In the genomic region with DNA sequence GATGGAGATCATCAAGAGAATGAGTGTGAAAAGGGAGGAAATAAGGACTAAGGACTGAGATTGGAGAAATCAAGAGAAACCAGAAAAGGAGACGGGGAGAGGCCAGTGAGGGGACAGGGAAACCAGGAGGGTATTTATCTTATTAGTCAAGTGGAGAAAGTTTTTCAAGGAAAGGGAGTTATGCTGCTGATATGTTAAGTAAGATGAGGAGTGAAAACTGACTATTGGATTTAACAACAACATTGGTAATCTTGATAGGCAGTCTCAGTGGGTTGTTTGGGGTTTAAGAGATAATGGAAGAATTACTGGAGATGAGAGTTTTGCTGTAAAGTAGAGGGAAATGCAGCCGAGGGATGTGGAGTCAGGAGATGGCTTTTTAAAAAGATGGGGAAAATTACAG, we compare ENCODE assay signal across 16 cellular contexts. TPM values are rescaled to one million over a fixed set of nuclear protein-coding genes. Genes with fewer than 3 reads are reported as not detected.
DNase-seq lines count a peak whose midpoint lies in the region; ATAC-seq and TF ChIP-seq lines count a peak whose summit lies in the region.
"Had no signal": no experiment of that assay in that cellular context is flagged by ENCODE, and none has a peak within 500 bp of the region (broad histone marks: within the 10 kb centered on the region; RNA-seq: fewer than 3 reads in every experiment).

No MANE protein-coding gene starts in this region.

- H2BK120ac ChIP-seq in mesendoderm (ENCODE audit: low read depth, low read length) = no peak overlapping the region

- TF ChIP-seq EP300 in SK-N-SH (IDR thresholded peaks at IDR 0.05; ENCODE audit: borderline replicate concordance in 1 of 2, low read depth in 1 of 2, low read length in 1 of 2) = no peak

- H3K36me3 ChIP-seq in mesendoderm (ENCODE audit: control insufficient read depth, insufficient read depth, low read length) (no peaks in the 10 kb centered on the region), vagina (peaks cover 0 to 24% of the 10 kb centered on the region in 2 donors), SK-N-SH (replicated peaks in 1 of 2; ENCODE audit: control insufficient read depth in 1 of 2, insufficient read depth in 2 of 2, low read length in 1 of 2) (peaks cover 52 to 68% of the 10 kb centered on the region in 2 experiments)

- H3K27me3 ChIP-seq in mesendoderm (ENCODE audit: insufficient read depth, low read length, poor library complexity) (no peaks in the 10 kb centered on the region), vagina (no peaks in the 10 kb centered on the region), SK-N-SH (ENCODE audit: insufficient read depth) (no peaks in the 10 kb centered on the region)
- H3K27me3 ChIP-seq: BLaER1 had no signal

- no peak overlapping the region for H4K5ac ChIP-seq in mesendoderm (ENCODE audit: low read length)

- H3K79me1 ChIP-seq in mesendoderm (ENCODE audit: low read length) = peaks cover 8% of the 10 kb centered on the region

- H3K27ac Mint-ChIP-seq in activated T-cell treated with anti-CD3 and anti-CD28 coated beads, Interleukin-2, amount 50 U/mL, for 24 hours = peak overlapping the region; percentile 15
- H3K27ac Mint-ChIP-seq in activated B cell treated with CpG ODN at 0.5 μM for 24 hours = peak overlapping the region; percentile 13
- peak overlapping the region; percentile 22 for H3K27ac Mint-ChIP-seq in stimulated activated memory B cell treated with anti-CD40 and anti-IgM and Interleukin-4, amounts not matched to agents 10 μg/mL and 1 μg/mL and 100 μg/mL, for 72 hours
- H3K27ac Mint-ChIP-seq: GM23338, H9 had no signal

- no peak for DNase-seq in activated T-cell treated with anti-CD3 and anti-CD28 coated beads, Interleukin-2, amount 50 U/mL, for 24 hours
- no peak for DNase-seq in activated T-cell treated with anti-CD3 and anti-CD28 coated beads for 4 hours
- no peak for DNase-seq in activated B cell treated with CpG ODN at 0.5 μM for 24 hours
- DNase-seq in mesendoderm = peak; percentile 60
- no peak for DNase-seq in vagina (ENCODE audit: extremely low spot score in 2 of 2)
- no peak for DNase-seq in SK-N-SH
- DNase-seq: Caco-2; CD8-positive, alpha-beta memory T cell; DMS53; GF-D8; H9 had no signal

- no peak for TF ChIP-seq RAD21 in SK-N-SH (IDR thresholded peaks at IDR 0.05; ENCODE audit: low read length)

- no peaks in the 10 kb centered on the region for H3K27me3 Mint-ChIP-seq in activated T-cell treated with anti-CD3 and anti-CD28 coated beads, Interleukin-2, amount 50 U/mL, for 24 hours
- no peaks in the 10 kb centered on the region for H3K27me3 Mint-ChIP-seq in activated B cell treated with CpG ODN at 0.5 μM for 24 hours
- no peaks in the 10 kb centered on the region for H3K27me3 Mint-ChIP-seq in stimulated activated memory B cell treated with anti-CD40 and anti-IgM and Interleukin-4, amounts not matched to agents 10 μg/mL and 1 μg/mL and 100 μg/mL, for 72 hours
- H3K27me3 Mint-ChIP-seq: CD8-positive, alpha-beta memory T cell had no signal

- H3F3A ChIP-seq in SK-N-SH (replicated peaks; ENCODE audit: insufficient read depth) = no peaks in the 10 kb centered on the region

- ATAC-seq in activated B cell treated with CpG ODN at 0.5 μM for 24 hours (ENCODE audit: low read depth) (no peak), GM18909 (IDR thresholded peaks at IDR 0.05; ENCODE audit: poor library complexity, unreplicated experiment) (no peak)
- ATAC-seq in stimulated activated memory B cell treated with anti-CD40 and anti-IgM and Interleukin-4, amounts not matched to agents 10 μg/mL and 1 μg/mL and 100 μg/mL, for 72 hours = no peak
- ATAC-seq: GM23338 had no signal

- H4K20me1 ChIP-seq in SK-N-SH (ENCODE audit: insufficient read depth) = no peaks in the 10 kb centered on the region; the same call in 1 of the 2 replicates

- H3K9ac ChIP-seq in mesendoderm (ENCODE audit: low read length) (no peak overlapping the region), SK-N-SH (no peak overlapping the region)
- H3K9ac ChIP-seq: BLaER1 had no signal

- no peak overlapping the region for H3K18ac ChIP-seq in mesendoderm (ENCODE audit: low read length)

- no peak overlapping the region for H3K4me3 ChIP-seq in mesendoderm (ENCODE audit: low read length)
- no peak overlapping the region for H3K4me3 ChIP-seq in vagina
- H3K4me3 ChIP-seq in SK-N-SH (ENCODE audit: low read depth in 2 of 2, low read length in 1 of 2) = no peak overlapping the region
- H3K4me3 ChIP-seq: BLaER1, GM23338 had no signal

- peaks cover 40% of the 10 kb centered on the region for H3K4me1 Mint-ChIP-seq in activated T-cell treated with anti-CD3 and anti-CD28 coated beads, Interleukin-2, amount 50 U/mL, for 24 hours (ENCODE audit: low read depth)
- peaks cover 60% of the 10 kb centered on the region for H3K4me1 Mint-ChIP-seq in activated B cell treated with CpG ODN at 0.5 μM for 24 hours
- H3K4me1 Mint-ChIP-seq in stimulated activated memory B cell treated with anti-CD40 and anti-IgM and Interleukin-4, amounts not matched to agents 10 μg/mL and 1 μg/mL and 100 μg/mL, for 72 hours = peaks cover 47% of the 10 kb centered on the region
- H3K4me1 Mint-ChIP-seq: GM23338, H9 had no signal

- no peak overlapping the region for H2AK5ac ChIP-seq in mesendoderm (ENCODE audit: low read length)

- H3K9me2 ChIP-seq in SK-N-SH = no peaks in the 10 kb centered on the region

- CTCF ChIA-PET in activated B cell treated with CpG ODN at 0.5 μM for 24 hours (lab: Charles Lee) = interaction anchor here (0.9 kb wide), 1 partner anchor 42 kb away, joined by 3 read pairs; no protein-coding TSS in a partner anchor
- CTCF ChIA-PET in SK-N-SH (lab: Yijun Ruan, JAX) = no interaction called here

- no peak overlapping the region for H3K23ac ChIP-seq in mesendoderm (ENCODE audit: low read length)

- intact Hi-C loops in activated B cell treated with CpG ODN at 0.5 μM for 24 hours (cut with micrococcal nuclease) = no loop called here
- intact Hi-C loops in vagina (cut with DNase I) = no loop called here

- peaks cover 87% of the 10 kb centered on the region for H3K36me3 Mint-ChIP-seq in activated T-cell treated with anti-CD3 and anti-CD28 coated beads, Interleukin-2, amount 50 U/mL, for 24 hours (ENCODE audit: low read depth)
- H3K36me3 Mint-ChIP-seq in activated B cell treated with CpG ODN at 0.5 μM for 24 hours (ENCODE audit: low read depth) = peaks cover 78% of the 10 kb centered on the region
- H3K36me3 Mint-ChIP-seq in stimulated activated memory B cell treated with anti-CD40 and anti-IgM and Interleukin-4, amounts not matched to agents 10 μg/mL and 1 μg/mL and 100 μg/mL, for 72 hours = peaks cover 60% of the 10 kb centered on the region

- H3K56ac ChIP-seq in mesendoderm (ENCODE audit: low read length) = no peak overlapping the region

- WGBS in mesendoderm (ENCODE audit: extremely low coverage, insufficient coverage, low lambda C conversion rate) = no CpG with 5 or more reads among the region's 2 CpGs
- 93% methylated on average over 2 of the region's 2 CpGs for WGBS in SK-N-SH (ENCODE audit: low lambda C conversion rate)

- H3K4me1 ChIP-seq in mesendoderm (ENCODE audit: control insufficient read depth, low read depth, low read length) = no peaks in the 10 kb centered on the region
- no peaks in the 10 kb centered on the region for H3K4me1 ChIP-seq in vagina
- H3K4me1 ChIP-seq in SK-N-SH (ENCODE audit: control insufficient read depth in 1 of 2, insufficient read depth in 2 of 2, low read depth in 1 of 2, low read length in 1 of 2) = no peaks in the 10 kb centered on the region
- H3K4me1 ChIP-seq: BLaER1, Caco-2 had no signal

- H3K79me2 ChIP-seq in mesendoderm (ENCODE audit: control insufficient read depth, insufficient read depth, low read length) = peaks cover 4% of the 10 kb centered on the region
- H3K79me2 ChIP-seq in SK-N-SH (ENCODE audit: insufficient read depth) = peaks cover 19% of the 10 kb centered on the region

- TF ChIP-seq CTCF in activated B cell treated with CpG ODN at 0.5 μM for 24 hours (IDR thresholded peaks at IDR 0.05) (no peak), vagina (IDR thresholded peaks at IDR 0.05) (no peak), SK-N-SH (IDR thresholded peaks at IDR 0.05) (no peak)

- H3K4me2 ChIP-seq in mesendoderm (ENCODE audit: low read length) = no peak overlapping the region
- H3K4me2 ChIP-seq in SK-N-SH = no peak overlapping the region
- H3K4me2 ChIP-seq: BLaER1, GM23338 had no signal

- no peaks in the 10 kb centered on the region for H3K9me3 Mint-ChIP-seq in activated T-cell treated with anti-CD3 and anti-CD28 coated beads, Interleukin-2, amount 50 U/mL, for 24 hours
- no peaks in the 10 kb centered on the region for H3K9me3 Mint-ChIP-seq in activated B cell treated with CpG ODN at 0.5 μM for 24 hours
- H3K9me3 Mint-ChIP-seq in stimulated activated memory B cell treated with anti-CD40 and anti-IgM and Interleukin-4, amounts not matched to agents 10 μg/mL and 1 μg/mL and 100 μg/mL, for 72 hours = no peaks in the 10 kb centered on the region
- H3K9me3 Mint-ChIP-seq: CD8-positive, alpha-beta memory T cell; GM23338; H9 had no signal

- H3K4me3 Mint-ChIP-seq in activated T-cell treated with anti-CD3 and anti-CD28 coated beads, Interleukin-2, amount 50 U/mL, for 24 hours = no peak overlapping the region
- no peak overlapping the region for H3K4me3 Mint-ChIP-seq in activated B cell treated with CpG ODN at 0.5 μM for 24 hours
- no peak overlapping the region for H3K4me3 Mint-ChIP-seq in stimulated activated memory B cell treated with anti-CD40 and anti-IgM and Interleukin-4, amounts not matched to agents 10 μg/mL and 1 μg/mL and 100 μg/mL, for 72 hours
- H3K4me3 Mint-ChIP-seq: CD8-positive, alpha-beta memory T cell; GM23338; H9 had no signal

- no peak overlapping the region for H3K27ac ChIP-seq in mesendoderm (ENCODE audit: low read depth, low read length)
- no peak overlapping the region for H3K27ac ChIP-seq in vagina
- H3K27ac ChIP-seq in SK-N-SH (ENCODE audit: low read depth in 2 of 2, low read length in 1 of 2) = no peak overlapping the region
- H3K27ac ChIP-seq: 22Rv1, BLaER1 had no signal

- H2BK15ac ChIP-seq in mesendoderm (replicated peaks; ENCODE audit: low read depth) = no peak overlapping the region

- no peak overlapping the region for H2AFZ ChIP-seq in SK-N-SH (ENCODE audit: low read depth)
- H2AFZ ChIP-seq: GM23338 had no signal

- no peak for TF ChIP-seq POLR2A in vagina (IDR thresholded peaks at IDR 0.05)

- no peak overlapping the region for H4K8ac ChIP-seq in mesendoderm (ENCODE audit: low read depth, low read length)

- no peak overlapping the region for H2BK5ac ChIP-seq in mesendoderm (ENCODE audit: low read length)

- no peak overlapping the region for H3K4ac ChIP-seq in mesendoderm (ENCODE audit: low read depth, low read length)

- POLR2A ChIA-PET in activated B cell treated with CpG ODN at 0.5 μM for 24 hours (lab: Charles Lee) = no interaction called here
- POLR2A ChIA-PET in SK-N-SH (lab: Yijun Ruan, JAX) = no interaction called here

- H3K9me3 ChIP-seq in vagina = no peaks in the 10 kb centered on the region
- no peaks in the 10 kb centered on the region for H3K9me3 ChIP-seq in SK-N-SH
- H3K9me3 ChIP-seq: Caco-2 had no signal

RNA-seq across cellular contexts. Expression of gene PIKFYVE, which starts 30.6 kb away (rescaled TPM):
- total RNA-seq in activated B cell treated with CpG ODN at 0.5 μM for 24 hours = 92.2 and 106 TPM in 2 replicates
- polyA plus RNA-seq in mesendoderm (2013, experiment 1 of 2) = 14.3 TPM
- 14.6 TPM for polyA plus RNA-seq in mesendoderm (2013, experiment 2 of 2)
- 18.7 TPM for total RNA-seq in vagina
- polyA plus RNA-seq in SK-N-SH (2012; rRNA removed) = 7.0 and 10.2 TPM in 2 replicates
- 9.6 and 10.2 TPM in 2 replicates for polyA plus RNA-seq in SK-N-SH (2012; cell fraction: cytosol; rRNA removed)
- 8.0 and 18.1 TPM in 2 replicates for polyA plus RNA-seq in SK-N-SH (2012; cell fraction: nucleus; rRNA removed)

RNA-seq across cellular contexts. Expression of gene IDH1, which starts 41.7 kb away (rescaled TPM):
- total RNA-seq in activated B cell treated with CpG ODN at 0.5 μM for 24 hours = 36.9 and 46.6 TPM in 2 replicates
- polyA plus RNA-seq in mesendoderm (2013, experiment 1 of 2) = 396 TPM
- polyA plus RNA-seq in mesendoderm (2013, experiment 2 of 2) = 398 TPM
- 47.4 TPM for total RNA-seq in vagina
- polyA plus RNA-seq in SK-N-SH (2012; rRNA removed) = 43.4 and 57.2 TPM in 2 replicates
- polyA plus RNA-seq in SK-N-SH (2012; cell fraction: cytosol; rRNA removed) = 62.2 and 66.7 TPM in 2 replicates
- 43.6 and 57.6 TPM in 2 replicates for polyA plus RNA-seq in SK-N-SH (2012; cell fraction: nucleus; rRNA removed)
